1 cellular context compared by ENCODE assay signal in the genomic region with DNA sequence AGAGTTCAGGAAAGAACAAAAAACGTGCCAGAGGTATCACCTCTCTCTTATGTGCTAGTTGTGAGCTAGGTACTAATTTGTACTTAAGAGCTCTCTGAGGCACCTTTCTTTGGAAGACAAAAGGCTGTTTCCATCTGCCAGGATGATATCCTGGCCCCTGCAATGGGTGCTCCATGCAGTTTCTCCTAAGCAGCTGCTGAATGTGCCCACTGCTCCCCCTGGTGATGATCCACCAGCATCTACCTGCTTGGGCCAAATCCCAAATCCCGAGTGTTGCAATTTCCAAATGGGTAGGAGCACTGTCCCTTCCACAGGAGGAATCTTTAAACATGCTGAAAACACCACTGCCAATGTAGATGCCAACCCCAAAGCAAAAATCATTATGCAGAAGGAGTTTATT.
TF ChIP-seq lines count a peak whose summit lies in the region.

No MANE protein-coding gene starts in this region.

TF ChIP-seq in H1, 55 proteins besides CTCF, POLR2A, EP300 and RAD21 (continued from another document):
- TF ChIP-seq CEBPB (IDR thresholded peaks at IDR 0.05; ENCODE audit: low read depth, low read length), result peak; percentile 84
